ENCODE assay signal across 7 cellular contexts in genomic region chr1:112714313-112715263, GRCh38. TPM values are rescaled to one million over a fixed set of nuclear protein-coding genes. Genes with fewer than 3 reads are reported as not detected.
A peak's percentile ranks its signal among the peaks of the same experiment; 100 is the strongest.
DNase-seq lines count a peak whose midpoint lies in the region; ATAC-seq lines count a peak whose summit lies in the region.

No MANE protein-coding gene starts in this region.

- H3K27me3 ChIP-seq in rectal smooth muscle tissue (ENCODE audit: control insufficient read depth, insufficient read depth, low read length), result peaks cover 3% of the 10 kb centered on the region

- no peak overlapping the region for H3K27ac ChIP-seq in rectal smooth muscle tissue (ENCODE audit: low read depth, low read length)

- ATAC-seq in GM18858 (IDR thresholded peaks at IDR 0.05; ENCODE audit: unreplicated experiment) (peak; percentile 18), HG03196 (IDR thresholded peaks at IDR 0.05; ENCODE audit: unreplicated experiment) (peak; percentile 1), Right ventricle myocardium superior (ENCODE audit: poor library complexity) (peak; percentile 11), GM19452 (IDR thresholded peaks at IDR 0.05; ENCODE audit: unreplicated experiment) (no peak), HG03139 (IDR thresholded peaks at IDR 0.05; ENCODE audit: unreplicated experiment) (no peak)

- DNase-seq in activated CD8-positive, alpha-beta memory T cell treated with anti-CD3 and anti-CD28 coated beads for 24 hours, result peak; percentile 69
- peak; percentile 53 for DNase-seq in Right ventricle myocardium superior

- intact Hi-C loops in Right ventricle myocardium superior (cut with DNase I), result loop anchor here (5.0 to 10.0 kb wide), 3 partner anchors 210 to 328 kb away; partner anchors contain the start of gene WNT2B

- H3K4me3 ChIP-seq in rectal smooth muscle tissue (ENCODE audit: low read length), result peak overlapping the region; percentile 63

- peaks cover 8% of the 10 kb centered on the region for H3K4me1 ChIP-seq in rectal smooth muscle tissue (ENCODE audit: control insufficient read depth, insufficient read depth, low read length)

- no peaks in the 10 kb centered on the region for H3K36me3 ChIP-seq in rectal smooth muscle tissue (ENCODE audit: control insufficient read depth, insufficient read depth, low read length)

- H3K9ac ChIP-seq in rectal smooth muscle tissue (ENCODE audit: low read length), result no peak overlapping the region

RNA-seq across cellular contexts. Expression of gene PPM1J, which starts 0.5 kb away (rescaled TPM):
- 4.7 TPM for total RNA-seq in Right ventricle myocardium superior

RNA-seq across cellular contexts. Expression of gene RHOC, which starts 7.7 kb away (rescaled TPM):
- 98.2 TPM for total RNA-seq in Right ventricle myocardium superior

RNA-seq across cellular contexts. Expression of gene MOV10, which starts 40.1 kb away (rescaled TPM):
- 10.4 TPM for total RNA-seq in Right ventricle myocardium superior

Comparison
In these comparisons a context has a peak if more than half of its experiments do, and no peak if none do; other contexts are left out.
1. ATAC-seq: peak in GM18858 (single experiment), HG03196 (single experiment) and Right ventricle myocardium superior (single experiment); none in GM19452 (single experiment) and HG03139 (single experiment).